8 cellular contexts compared by ENCODE assay signal in genomic region chr11:83249972-83250593, GRCh38. TPM values are rescaled to one million over a fixed set of nuclear protein-coding genes. Genes with fewer than 3 reads are reported as not detected.
DNase-seq lines count a peak whose midpoint lies in the region; ATAC-seq and TF ChIP-seq lines count a peak whose summit lies in the region.

No MANE protein-coding gene starts in this region.

- peak; percentile 72 for TF ChIP-seq CTCF in SU-DHL-6 (IDR thresholded peaks at IDR 0.05; ENCODE audit: insufficient read depth, low read length, poor library complexity, severe bottlenecking)
- peak; percentile 40 for TF ChIP-seq CTCF in parathyroid adenoma (IDR thresholded peaks at IDR 0.05)

- H3F3A ChIP-seq in SU-DHL-6 (ENCODE audit: insufficient read depth): no peaks in the 10 kb centered on the region

- H3K9me3 ChIP-seq in SU-DHL-6 (ENCODE audit: insufficient read depth, low read length): no peaks in the 10 kb centered on the region
- H3K9me3 ChIP-seq in parathyroid adenoma (ENCODE audit: control insufficient read depth, low read length): no peaks in the 10 kb centered on the region

- H3K36me3 ChIP-seq in SU-DHL-6 (ENCODE audit: low read length): no peaks in the 10 kb centered on the region
- H3K36me3 ChIP-seq in parathyroid adenoma (ENCODE audit: control insufficient read depth, insufficient read depth, low read length): no peaks in the 10 kb centered on the region

- no peaks in the 10 kb centered on the region for H3K9me2 ChIP-seq in SU-DHL-6 (replicated peaks; ENCODE audit: insufficient read depth, low read length)

- CTCF ChIA-PET in activated CD4-positive, alpha-beta T cell treated with anti-CD3 and anti-CD28 coated beads, Interleukin-2, amount 10 ng/mL, durations not matched to agents 7 days and 5 days (lab: Charles Lee): interaction anchor here (0.7 to 3.3 kb wide), 10 partner anchors 11 to 382 kb away, joined by 3 to 15 read pairs (median 3); partner anchors contain the start of genes DDIAS and PRCP

- H3K27me3 ChIP-seq in SU-DHL-6 (ENCODE audit: low read length) (no peaks in the 10 kb centered on the region), parathyroid adenoma (ENCODE audit: control insufficient read depth, insufficient read depth, low read length) (no peaks in the 10 kb centered on the region)

- peak; percentile 40 for DNase-seq in activated CD4-positive, alpha-beta T cell treated with anti-CD3 and anti-CD28 coated beads, Interleukin-2, amount 10 ng/mL, durations not matched to agents 7 days and 5 days
- DNase-seq in activated CD4-positive, alpha-beta T cell treated with anti-CD3 and anti-CD28 coated beads, Interleukin-2, amount 50 U/mL, for 4 hours: no peak
- DNase-seq in HT1080 (ENCODE audit: low read depth): peak; percentile 24
- peak; percentile 56 for DNase-seq in fibroblast of the conjunctiva (ENCODE audit: low read depth)
- no peak for DNase-seq in NCI-H128 (lab: John Stamatoyannopoulos, UW; ENCODE audit: unreplicated experiment)

- no peak overlapping the region for H2AFZ ChIP-seq in SU-DHL-6 (ENCODE audit: low read depth, low read length, severe bottlenecking)
- H2AFZ ChIP-seq in parathyroid adenoma: no peak overlapping the region

- H3K27me3 Mint-ChIP-seq in activated CD4-positive, alpha-beta T cell treated with anti-CD3 and anti-CD28 coated beads, Interleukin-2, amount 10 ng/mL, durations not matched to agents 7 days and 5 days: peaks cover 2% of the 10 kb centered on the region

- H3K9ac ChIP-seq in SU-DHL-6 (ENCODE audit: low read length): no peak overlapping the region
- no peak overlapping the region for H3K9ac ChIP-seq in parathyroid adenoma

- no peaks in the 10 kb centered on the region for H3K36me3 Mint-ChIP-seq in activated CD4-positive, alpha-beta T cell treated with anti-CD3 and anti-CD28 coated beads, Interleukin-2, amount 10 ng/mL, durations not matched to agents 7 days and 5 days (ENCODE audit: low read depth)

- H3K4me3 ChIP-seq in SU-DHL-6 (ENCODE audit: insufficient read depth, low read length, poor library complexity, severe bottlenecking) (no peak overlapping the region), parathyroid adenoma (ENCODE audit: low read depth, low read length) (no peak overlapping the region)

- H3K4me2 ChIP-seq in SU-DHL-6 (ENCODE audit: low read depth, low read length, poor library complexity, severe bottlenecking) (no peak overlapping the region), parathyroid adenoma (ENCODE audit: low read length) (no peak overlapping the region)

- H3K9me3 Mint-ChIP-seq in activated CD4-positive, alpha-beta T cell treated with anti-CD3 and anti-CD28 coated beads, Interleukin-2, amount 10 ng/mL, durations not matched to agents 7 days and 5 days: no peaks in the 10 kb centered on the region

- H3K4me1 Mint-ChIP-seq in activated CD4-positive, alpha-beta T cell treated with anti-CD3 and anti-CD28 coated beads, Interleukin-2, amount 10 ng/mL, durations not matched to agents 7 days and 5 days: peaks cover 6% of the 10 kb centered on the region

- H4K20me1 ChIP-seq in SU-DHL-6 (ENCODE audit: low read depth, low read length): no peaks in the 10 kb centered on the region

- H3K79me2 ChIP-seq in SU-DHL-6 (ENCODE audit: insufficient read depth, low read length): no peaks in the 10 kb centered on the region
- H3K79me2 ChIP-seq in parathyroid adenoma: no peaks in the 10 kb centered on the region

- H3K27ac ChIP-seq in SU-DHL-6 (ENCODE audit: low read depth, low read length): no peak overlapping the region
- H3K27ac ChIP-seq in parathyroid adenoma: no peak overlapping the region

- POLR2A ChIA-PET in activated CD4-positive, alpha-beta T cell treated with anti-CD3 and anti-CD28 coated beads, Interleukin-2, amount 10 ng/mL, durations not matched to agents 7 days and 5 days (lab: Charles Lee): no interaction called here

- peak; percentile 76 for ATAC-seq in GM21367 (IDR thresholded peaks at IDR 0.05; ENCODE audit: unreplicated experiment)

- H3K4me1 ChIP-seq in parathyroid adenoma: no peaks in the 10 kb centered on the region

- H3K27ac Mint-ChIP-seq in activated CD4-positive, alpha-beta T cell treated with anti-CD3 and anti-CD28 coated beads, Interleukin-2, amount 10 ng/mL, durations not matched to agents 7 days and 5 days: no peak overlapping the region

- no peak overlapping the region for H3K4me3 Mint-ChIP-seq in activated CD4-positive, alpha-beta T cell treated with anti-CD3 and anti-CD28 coated beads, Interleukin-2, amount 10 ng/mL, durations not matched to agents 7 days and 5 days

RNA-seq across cellular contexts. Expression of gene CCDC90B, which starts 36.1 kb away (rescaled TPM):
- total RNA-seq in activated CD4-positive, alpha-beta T cell treated with anti-CD3 and anti-CD28 coated beads, Interleukin-2, amount 10 ng/mL, durations not matched to agents 7 days and 5 days: 10 to 100 TPM; 27.9 to 38.5 TPM
- total RNA-seq in HT1080 (2014; rRNA removed; shearing (Covaris generic)): 97.2 and 105 TPM in 2 replicates
- polyA plus RNA-seq in HT1080 (2015; cell fraction: cytosol; rRNA removed): 90.9 and 109 TPM in 2 replicates
- 57.4 and 64.8 TPM in 2 replicates for polyA plus RNA-seq in HT1080 (2015; cell fraction: nucleus; rRNA removed)

RNA-seq across cellular contexts. Expression of gene ANKRD42, which starts 56.6 kb away (rescaled TPM):
- total RNA-seq in activated CD4-positive, alpha-beta T cell treated with anti-CD3 and anti-CD28 coated beads, Interleukin-2, amount 10 ng/mL, durations not matched to agents 7 days and 5 days: 1 to 10 TPM; 1.8 to 2.2 TPM
- total RNA-seq in HT1080 (2014; rRNA removed; shearing (Covaris generic)): 6.7 and 8.5 TPM in 2 replicates
- polyA plus RNA-seq in HT1080 (2015; cell fraction: cytosol; rRNA removed): 8.8 and 10.7 TPM in 2 replicates
- polyA plus RNA-seq in HT1080 (2015; cell fraction: nucleus; rRNA removed): 14.1 and 16.8 TPM in 2 replicates

Comparison
In these comparisons a context has a peak if more than half of its experiments do, and no peak if none do; other contexts are left out.
1. DNase-seq: peak in activated CD4-positive, alpha-beta T cell treated with anti-CD3 and anti-CD28 coated beads, Interleukin-2, amount 10 ng/mL, durations not matched to agents 7 days and 5 days (single experiment), HT1080 (single experiment) and fibroblast of the conjunctiva (single experiment); none in activated CD4-positive, alpha-beta T cell treated with anti-CD3 and anti-CD28 coated beads, Interleukin-2, amount 50 U/mL, for 4 hours (0 of 2) and NCI-H128 (single experiment).